ENCODE assay signal across 1 cellular context in the genomic region with DNA sequence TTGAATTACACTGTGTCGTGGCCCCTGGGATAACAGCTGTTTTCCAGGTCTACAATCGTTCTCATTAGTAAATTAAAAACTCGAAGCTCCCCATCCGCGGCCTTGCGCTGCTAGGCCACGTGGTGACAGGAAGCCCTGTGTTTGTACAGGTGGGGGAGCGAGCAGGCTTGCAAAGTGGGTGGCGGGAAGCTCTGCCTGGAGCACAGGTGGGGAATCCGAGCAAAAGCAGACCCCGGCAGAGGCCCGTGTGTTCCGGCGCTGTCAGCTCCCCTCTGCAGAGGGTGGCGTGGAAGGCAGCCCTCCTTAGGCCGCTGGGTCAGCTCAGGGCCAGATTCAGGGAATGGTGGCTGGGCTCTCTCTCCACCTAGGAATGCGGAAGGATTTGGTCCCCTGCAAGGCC.
TF ChIP-seq lines count a peak whose summit lies in the region.

No MANE protein-coding gene starts in this region.

TF ChIP-seq in H1, 55 proteins besides CTCF, POLR2A, EP300 and RAD21:
- TF ChIP-seq, protein P1, sequence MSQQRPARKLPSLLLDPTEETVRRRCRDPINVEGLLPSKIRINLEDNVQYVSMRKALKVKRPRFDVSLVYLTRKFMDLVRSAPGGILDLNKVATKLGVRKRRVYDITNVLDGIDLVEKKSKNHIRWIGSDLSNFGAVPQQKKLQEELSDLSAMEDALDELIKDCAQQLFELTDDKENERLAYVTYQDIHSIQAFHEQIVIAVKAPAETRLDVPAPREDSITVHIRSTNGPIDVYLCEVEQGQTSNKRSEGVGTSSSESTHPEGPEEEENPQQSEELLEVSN (IDR thresholded peaks at IDR 0.05) = peak; percentile 77
- TF ChIP-seq KDM4A (IDR thresholded peaks at IDR 0.05; ENCODE audit: low read depth, low read length, severe bottlenecking) = no peak
- TF ChIP-seq, protein P2, sequence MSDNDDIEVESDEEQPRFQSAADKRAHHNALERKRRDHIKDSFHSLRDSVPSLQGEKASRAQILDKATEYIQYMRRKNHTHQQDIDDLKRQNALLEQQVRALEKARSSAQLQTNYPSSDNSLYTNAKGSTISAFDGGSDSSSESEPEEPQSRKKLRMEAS (IDR thresholded peaks at IDR 0.05) = peak; percentile 77
TF ChIP-seq in H1: peak in this region for 2.
